Comparison of ENCODE assay signal across 1 cellular context in genomic region chr1:214044438-214045214, GRCh38.
TF ChIP-seq lines count a peak whose summit lies in the region.

No MANE protein-coding gene starts in this region.

TF ChIP-seq in HepG2, 621 proteins besides CTCF, POLR2A, EP300 and RAD21 (continued from another document and continues in another):
- TF ChIP-seq RFX1 (IDR thresholded peaks at IDR 0.05) (no peak), ZFP37 (CRISPR knock-in tag; IDR thresholded peaks at IDR 0.05; ENCODE audit: borderline replicate concordance) (no peak), NBN (conservative IDR thresholded peaks at IDR 0.05) (no peak), KDM2A (CRISPR knock-in tag; IDR thresholded peaks at IDR 0.05; ENCODE audit: borderline replicate concordance, low read depth) (no peak), NFIB (CRISPR knock-in tag; IDR thresholded peaks at IDR 0.05; ENCODE audit: borderline replicate concordance) (no peak), ZNF580 (CRISPR knock-in tag; IDR thresholded peaks at IDR 0.05; ENCODE audit: borderline replicate concordance, low read depth) (no peak; the same call in 1 of the 2 replicates), ZNF570 (CRISPR knock-in tag; IDR thresholded peaks at IDR 0.05; ENCODE audit: borderline replicate concordance) (no peak), THYN1 (CRISPR knock-in tag; IDR thresholded peaks at IDR 0.05; ENCODE audit: borderline replicate concordance, low read depth) (no peak), PHB2 (IDR thresholded peaks at IDR 0.05; ENCODE audit: partially characterized antibody) (no peak), ZNF276 (CRISPR knock-in tag; IDR thresholded peaks at IDR 0.05; ENCODE audit: low read depth) (no peak), TP53 (CRISPR knock-in tag; conservative IDR thresholded peaks at IDR 0.05) (no peak), KMT2B (CRISPR knock-in tag; IDR thresholded peaks at IDR 0.05) (no peak), ZNF282 (IDR thresholded peaks at IDR 0.05; ENCODE audit: partially characterized antibody) (no peak), ATF4 (CRISPR knock-in tag; IDR thresholded peaks at IDR 0.05) (no peak), HOXD1 (CRISPR knock-in tag; IDR thresholded peaks at IDR 0.05) (no peak), KLF11 (CRISPR knock-in tag; IDR thresholded peaks at IDR 0.05) (no peak), ATF7 (IDR thresholded peaks at IDR 0.05) (no peak), ATF7 (CRISPR knock-in tag; IDR thresholded peaks at IDR 0.05) (no peak), AHDC1 (CRISPR knock-in tag; IDR thresholded peaks at IDR 0.05; ENCODE audit: borderline replicate concordance) (peak; percentile 92), HNF4A (CRISPR knock-in tag; IDR thresholded peaks at IDR 0.05) (peak; percentile 76), ZNF670 (CRISPR knock-in tag; IDR thresholded peaks at IDR 0.05; ENCODE audit: borderline replicate concordance) (no peak), ZGPAT (CRISPR knock-in tag; IDR thresholded peaks at IDR 0.05) (peak; percentile 71), TCF7L2 (IDR thresholded peaks at IDR 0.05; ENCODE audit: low read depth, low read length) (no peak), ZNF746 (CRISPR knock-in tag; IDR thresholded peaks at IDR 0.05) (no peak), NFYC (CRISPR knock-in tag; IDR thresholded peaks at IDR 0.05) (no peak), ZNF496 (CRISPR knock-in tag; IDR thresholded peaks at IDR 0.05; ENCODE audit: insufficient replicate concordance) (no peak), ZNF10 (CRISPR knock-in tag; IDR thresholded peaks at IDR 0.05; ENCODE audit: borderline replicate concordance, low read depth) (no peak), ZBTB46 (CRISPR knock-in tag; IDR thresholded peaks at IDR 0.05; ENCODE audit: borderline replicate concordance) (no peak), AKNA (CRISPR knock-in tag; IDR thresholded peaks at IDR 0.05; ENCODE audit: borderline replicate concordance) (no peak), ETS1 (CRISPR knock-in tag; IDR thresholded peaks at IDR 0.05) (no peak), MAFK (conservative IDR thresholded peaks at IDR 0.05 in 1 of 2, IDR thresholded peaks at IDR 0.05 in 1 of 2; ENCODE audit: low read length in 2 of 2) (no peak)
